1 cellular context compared by ENCODE assay signal in the genomic region with DNA sequence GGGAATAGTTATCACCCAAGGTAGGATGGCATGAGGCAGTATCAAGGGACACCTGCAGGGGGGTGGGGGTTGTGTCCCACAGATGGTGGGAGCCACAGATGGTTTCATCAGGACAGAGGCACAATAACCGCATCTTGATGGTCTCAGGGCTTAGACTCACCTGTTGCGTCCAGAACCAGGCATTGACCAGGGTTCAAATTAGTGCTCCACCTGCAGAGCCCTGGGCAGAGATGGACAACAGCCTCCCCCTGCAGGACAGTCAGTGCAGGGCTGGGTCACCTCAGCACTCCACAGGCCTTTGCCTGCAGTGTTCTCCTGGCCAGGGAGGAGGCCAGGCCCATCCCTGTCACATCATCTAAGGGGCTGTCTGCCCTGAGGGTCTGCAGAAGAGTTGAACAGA.
TF ChIP-seq lines count a peak whose summit lies in the region.

No MANE protein-coding gene starts in this region.

TF ChIP-seq in H1, 55 proteins besides CTCF, POLR2A, EP300 and RAD21:
- TF ChIP-seq, protein P1, sequence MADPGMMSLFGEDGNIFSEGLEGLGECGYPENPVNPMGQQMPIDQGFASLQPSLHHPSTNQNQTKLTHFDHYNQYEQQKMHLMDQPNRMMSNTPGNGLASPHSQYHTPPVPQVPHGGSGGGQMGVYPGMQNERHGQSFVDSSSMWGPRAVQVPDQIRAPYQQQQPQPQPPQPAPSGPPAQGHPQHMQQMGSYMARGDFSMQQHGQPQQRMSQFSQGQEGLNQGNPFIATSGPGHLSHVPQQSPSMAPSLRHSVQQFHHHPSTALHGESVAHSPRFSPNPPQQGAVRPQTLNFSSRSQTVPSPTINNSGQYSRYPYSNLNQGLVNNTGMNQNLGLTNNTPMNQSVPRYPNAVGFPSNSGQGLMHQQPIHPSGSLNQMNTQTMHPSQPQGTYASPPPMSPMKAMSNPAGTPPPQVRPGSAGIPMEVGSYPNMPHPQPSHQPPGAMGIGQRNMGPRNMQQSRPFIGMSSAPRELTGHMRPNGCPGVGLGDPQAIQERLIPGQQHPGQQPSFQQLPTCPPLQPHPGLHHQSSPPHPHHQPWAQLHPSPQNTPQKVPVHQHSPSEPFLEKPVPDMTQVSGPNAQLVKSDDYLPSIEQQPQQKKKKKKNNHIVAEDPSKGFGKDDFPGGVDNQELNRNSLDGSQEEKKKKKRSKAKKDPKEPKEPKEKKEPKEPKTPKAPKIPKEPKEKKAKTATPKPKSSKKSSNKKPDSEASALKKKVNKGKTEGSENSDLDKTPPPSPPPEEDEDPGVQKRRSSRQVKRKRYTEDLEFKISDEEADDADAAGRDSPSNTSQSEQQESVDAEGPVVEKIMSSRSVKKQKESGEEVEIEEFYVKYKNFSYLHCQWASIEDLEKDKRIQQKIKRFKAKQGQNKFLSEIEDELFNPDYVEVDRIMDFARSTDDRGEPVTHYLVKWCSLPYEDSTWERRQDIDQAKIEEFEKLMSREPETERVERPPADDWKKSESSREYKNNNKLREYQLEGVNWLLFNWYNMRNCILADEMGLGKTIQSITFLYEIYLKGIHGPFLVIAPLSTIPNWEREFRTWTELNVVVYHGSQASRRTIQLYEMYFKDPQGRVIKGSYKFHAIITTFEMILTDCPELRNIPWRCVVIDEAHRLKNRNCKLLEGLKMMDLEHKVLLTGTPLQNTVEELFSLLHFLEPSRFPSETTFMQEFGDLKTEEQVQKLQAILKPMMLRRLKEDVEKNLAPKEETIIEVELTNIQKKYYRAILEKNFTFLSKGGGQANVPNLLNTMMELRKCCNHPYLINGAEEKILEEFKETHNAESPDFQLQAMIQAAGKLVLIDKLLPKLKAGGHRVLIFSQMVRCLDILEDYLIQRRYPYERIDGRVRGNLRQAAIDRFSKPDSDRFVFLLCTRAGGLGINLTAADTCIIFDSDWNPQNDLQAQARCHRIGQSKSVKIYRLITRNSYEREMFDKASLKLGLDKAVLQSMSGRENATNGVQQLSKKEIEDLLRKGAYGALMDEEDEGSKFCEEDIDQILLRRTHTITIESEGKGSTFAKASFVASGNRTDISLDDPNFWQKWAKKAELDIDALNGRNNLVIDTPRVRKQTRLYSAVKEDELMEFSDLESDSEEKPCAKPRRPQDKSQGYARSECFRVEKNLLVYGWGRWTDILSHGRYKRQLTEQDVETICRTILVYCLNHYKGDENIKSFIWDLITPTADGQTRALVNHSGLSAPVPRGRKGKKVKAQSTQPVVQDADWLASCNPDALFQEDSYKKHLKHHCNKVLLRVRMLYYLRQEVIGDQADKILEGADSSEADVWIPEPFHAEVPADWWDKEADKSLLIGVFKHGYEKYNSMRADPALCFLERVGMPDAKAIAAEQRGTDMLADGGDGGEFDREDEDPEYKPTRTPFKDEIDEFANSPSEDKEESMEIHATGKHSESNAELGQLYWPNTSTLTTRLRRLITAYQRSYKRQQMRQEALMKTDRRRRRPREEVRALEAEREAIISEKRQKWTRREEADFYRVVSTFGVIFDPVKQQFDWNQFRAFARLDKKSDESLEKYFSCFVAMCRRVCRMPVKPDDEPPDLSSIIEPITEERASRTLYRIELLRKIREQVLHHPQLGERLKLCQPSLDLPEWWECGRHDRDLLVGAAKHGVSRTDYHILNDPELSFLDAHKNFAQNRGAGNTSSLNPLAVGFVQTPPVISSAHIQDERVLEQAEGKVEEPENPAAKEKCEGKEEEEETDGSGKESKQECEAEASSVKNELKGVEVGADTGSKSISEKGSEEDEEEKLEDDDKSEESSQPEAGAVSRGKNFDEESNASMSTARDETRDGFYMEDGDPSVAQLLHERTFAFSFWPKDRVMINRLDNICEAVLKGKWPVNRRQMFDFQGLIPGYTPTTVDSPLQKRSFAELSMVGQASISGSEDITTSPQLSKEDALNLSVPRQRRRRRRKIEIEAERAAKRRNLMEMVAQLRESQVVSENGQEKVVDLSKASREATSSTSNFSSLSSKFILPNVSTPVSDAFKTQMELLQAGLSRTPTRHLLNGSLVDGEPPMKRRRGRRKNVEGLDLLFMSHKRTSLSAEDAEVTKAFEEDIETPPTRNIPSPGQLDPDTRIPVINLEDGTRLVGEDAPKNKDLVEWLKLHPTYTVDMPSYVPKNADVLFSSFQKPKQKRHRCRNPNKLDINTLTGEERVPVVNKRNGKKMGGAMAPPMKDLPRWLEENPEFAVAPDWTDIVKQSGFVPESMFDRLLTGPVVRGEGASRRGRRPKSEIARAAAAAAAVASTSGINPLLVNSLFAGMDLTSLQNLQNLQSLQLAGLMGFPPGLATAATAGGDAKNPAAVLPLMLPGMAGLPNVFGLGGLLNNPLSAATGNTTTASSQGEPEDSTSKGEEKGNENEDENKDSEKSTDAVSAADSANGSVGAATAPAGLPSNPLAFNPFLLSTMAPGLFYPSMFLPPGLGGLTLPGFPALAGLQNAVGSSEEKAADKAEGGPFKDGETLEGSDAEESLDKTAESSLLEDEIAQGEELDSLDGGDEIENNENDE (IDR thresholded peaks at IDR 0.05; ENCODE audit: insufficient replicate concordance, low read length) = no peak
TF ChIP-seq in H1: peak in this region for 0.
